In genomic region chr15:55344206-55344605, GRCh38 we compare ENCODE assay signal across 12 cellular contexts. TPM values are rescaled to one million over a fixed set of nuclear protein-coding genes. Genes with fewer than 3 reads are reported as not detected.
DNase-seq lines count a peak whose midpoint lies in the region; ATAC-seq and TF ChIP-seq lines count a peak whose summit lies in the region.
"Had no signal": no experiment of that assay in that cellular context is flagged by ENCODE, and none has a peak within 500 bp of the region (broad histone marks: within the 10 kb centered on the region; RNA-seq: fewer than 3 reads in every experiment).

No MANE protein-coding gene starts in this region.

- H3K36me3 ChIP-seq in left ventricle myocardium inferior (peaks cover 20% of the 10 kb centered on the region), upper lobe of right lung (peaks cover 20% of the 10 kb centered on the region), smooth muscle cell (ENCODE audit: low read depth) (peaks cover 3% of the 10 kb centered on the region)

- no peaks in the 10 kb centered on the region for H3F3A ChIP-seq in smooth muscle cell (ENCODE audit: low read depth)

- H3K4me1 Mint-ChIP-seq in brain, result peaks cover 14% of the 10 kb centered on the region

- H3K9me3 ChIP-seq in left ventricle myocardium inferior (replicated peaks) (no peaks in the 10 kb centered on the region), upper lobe of right lung (no peaks in the 10 kb centered on the region), smooth muscle cell (replicated peaks; ENCODE audit: low read depth) (no peaks in the 10 kb centered on the region)
- H3K9me3 ChIP-seq: transverse colon had no signal

- peaks cover 37% of the 10 kb centered on the region for H3K36me3 Mint-ChIP-seq in brain

- peaks cover 8% of the 10 kb centered on the region for H3K4me1 ChIP-seq in left ventricle myocardium inferior
- H3K4me1 ChIP-seq in upper lobe of right lung, result peaks cover 7% of the 10 kb centered on the region
- H3K4me1 ChIP-seq in smooth muscle cell (ENCODE audit: low read depth), result no peaks in the 10 kb centered on the region
- H3K4me1 ChIP-seq: parathyroid adenoma, transverse colon had no signal

- no peaks in the 10 kb centered on the region for H3K27me3 ChIP-seq in left ventricle myocardium inferior (ENCODE audit: low read depth)
- H3K27me3 ChIP-seq in upper lobe of right lung, result no peaks in the 10 kb centered on the region
- no peaks in the 10 kb centered on the region for H3K27me3 ChIP-seq in smooth muscle cell (ENCODE audit: low read depth)
- H3K27me3 ChIP-seq: transverse colon had no signal

- peaks cover 0 to 2% (median 0%) of the 10 kb centered on the region in 5 experiments for H3K9me3 Mint-ChIP-seq in brain
- H3K9me3 Mint-ChIP-seq: activated T-helper 2 cell treated with anti-CD3 and anti-CD28 coated beads, Interferon-gamma antibody, Interleukin-2, Interleukin-4, amounts not matched to agents 10 μg/mL and 5 μg/mL and 100 μg/mL, durations not matched to agents 14 hours and 24 hours and 36 hours had no signal

- H3K79me2 ChIP-seq in smooth muscle cell (ENCODE audit: low read depth), result no peaks in the 10 kb centered on the region
- H3K79me2 ChIP-seq: parathyroid adenoma had no signal

- no peak overlapping the region for H3K27ac ChIP-seq in left ventricle myocardium inferior (replicated peaks)
- no peak overlapping the region for H3K27ac ChIP-seq in upper lobe of right lung
- no peak overlapping the region for H3K27ac ChIP-seq in smooth muscle cell (ENCODE audit: low read depth)
- H3K27ac ChIP-seq: parathyroid adenoma, transverse colon had no signal

- no peak for TF ChIP-seq CTCF in left ventricle myocardium inferior (IDR thresholded peaks at IDR 0.05; ENCODE audit: borderline replicate concordance)
- TF ChIP-seq CTCF in brain (conservative IDR thresholded peaks at IDR 0.05), result no peak
- no peak for TF ChIP-seq CTCF in upper lobe of right lung (IDR thresholded peaks at IDR 0.05)
- no peak for TF ChIP-seq CTCF in smooth muscle cell (IDR thresholded peaks at IDR 0.05; ENCODE audit: borderline replicate concordance, insufficient read depth, poor library complexity, severe bottlenecking)

- intact Hi-C loops in Right ventricle myocardium inferior (cut with DNase I) (no loop called here), left ventricle myocardium inferior (cut with micrococcal nuclease) (no loop called here), upper lobe of right lung (cut with DNase I) (no loop called here)

- H3K27me3 Mint-ChIP-seq in brain, result no peaks in the 10 kb centered on the region

- no peak overlapping the region for H3K4me2 ChIP-seq in smooth muscle cell

- ATAC-seq in Right ventricle myocardium inferior (peak; percentile 39), left lobe of liver (peak; percentile 11), upper lobe of right lung (peak; percentile 96), GM19351 (IDR thresholded peaks at IDR 0.05; ENCODE audit: unreplicated experiment) (no peak)

- H3K4me3 ChIP-seq in left ventricle myocardium inferior (no peak overlapping the region), upper lobe of right lung (no peak overlapping the region), smooth muscle cell (no peak overlapping the region)
- H3K4me3 ChIP-seq: transverse colon had no signal

- peak overlapping the region in 4 of 5 experiments; percentile 12 to 86 (median 66) for H3K27ac Mint-ChIP-seq in brain
- H3K27ac Mint-ChIP-seq: activated T-helper 2 cell treated with anti-CD3 and anti-CD28 coated beads, Interferon-gamma antibody, Interleukin-2, Interleukin-4, amounts not matched to agents 10 μg/mL and 5 μg/mL and 100 μg/mL, durations not matched to agents 14 hours and 24 hours and 36 hours had no signal

- H3K9ac ChIP-seq in smooth muscle cell (ENCODE audit: low read depth), result no peak overlapping the region
- H3K9ac ChIP-seq: parathyroid adenoma had no signal

- DNase-seq in Right ventricle myocardium inferior (ENCODE audit: missing footprints) (no peak), left ventricle myocardium inferior (no peak), left lobe of liver (ENCODE audit: low spot score) (no peak), upper lobe of right lung (no peak), HK-2 (ENCODE audit: unreplicated experiment) (no peak), smooth muscle cell (lab: John Stamatoyannopoulos, UW; ENCODE audit: unreplicated experiment) (no peak)
- DNase-seq: NK-92 treated with Interleukin-12 subunit alpha and Interleukin-12 subunit beta, amount 100 ng/mL, for 24 hours; transverse colon had no signal

- WGBS in smooth muscle cell (ENCODE audit: low lambda C conversion rate), result 79% methylated on average over 2 of the region's 2 CpGs

- H3K4me3 Mint-ChIP-seq in brain, result no peak overlapping the region

- H4K20me1 ChIP-seq in smooth muscle cell (ENCODE audit: low read depth), result no peaks in the 10 kb centered on the region

- H2AFZ ChIP-seq in smooth muscle cell (ENCODE audit: low read depth), result no peak overlapping the region
- H2AFZ ChIP-seq: parathyroid adenoma had no signal

RNA-seq across cellular contexts. Expression of gene PIGB, which starts 25.2 kb away (rescaled TPM):
- total RNA-seq in Right ventricle myocardium inferior, result 3.2 TPM
- total RNA-seq in left ventricle myocardium inferior, result 2.8 TPM
- polyA plus RNA-seq in brain (ENCODE audit: insufficient read depth, low read depth, low replicate concordance), result 2.9 TPM
- total RNA-seq in left lobe of liver, result 5.4 TPM
- total RNA-seq in upper lobe of right lung, result 8.6 TPM
- total RNA-seq in smooth muscle cell, result 12.9 and 18.8 TPM in 2 replicates
- polyA plus RNA-seq in smooth muscle cell, result 10.4 and 11.1 TPM in 2 replicates

RNA-seq across cellular contexts. Expression of gene PIGBOS1, which starts 25.3 kb away (rescaled TPM):
- total RNA-seq in Right ventricle myocardium inferior (7.0 TPM), left ventricle myocardium inferior (7.6 TPM), left lobe of liver (7.0 TPM), upper lobe of right lung (12.4 TPM), smooth muscle cell (14.6 and 32.2 TPM in 2 replicates)
- polyA plus RNA-seq in brain (ENCODE audit: insufficient read depth, low read depth, low replicate concordance) (8.5 TPM), smooth muscle cell (18.4 and 25.0 TPM in 2 replicates)

RNA-seq across cellular contexts. Expression of gene RAB27A, which starts 54.6 kb away (rescaled TPM):
- total RNA-seq in Right ventricle myocardium inferior (6.1 TPM), left ventricle myocardium inferior (5.8 TPM), left lobe of liver (16.7 TPM), upper lobe of right lung (72.5 TPM), smooth muscle cell (14.6 and 18.0 TPM in 2 replicates)
- polyA plus RNA-seq in brain (ENCODE audit: insufficient read depth, low read depth, low replicate concordance) (10.3 TPM), smooth muscle cell (15.6 and 16.6 TPM in 2 replicates)
